9 cellular contexts compared by ENCODE assay signal in genomic region chr20:62702886-62703852, GRCh38. TPM values are rescaled to one million over a fixed set of nuclear protein-coding genes. Genes with fewer than 3 reads are reported as not detected.
DNase-seq lines count a peak whose midpoint lies in the region; ATAC-seq, FAIRE-seq and TF ChIP-seq lines count a peak whose summit lies in the region.
"Had no signal": no experiment of that assay in that cellular context is flagged by ENCODE, and none has a peak within 500 bp of the region (broad histone marks: within the 10 kb centered on the region; RNA-seq: fewer than 3 reads in every experiment).

No MANE protein-coding gene starts in this region.

- peaks cover 24% of the 10 kb centered on the region; the same call in 1 of the 2 replicates for H3K79me2 ChIP-seq in HCT116 (ENCODE audit: insufficient read depth, low read length)

- RAD21 ChIA-PET in HCT116 (lab: Charles Lee; ENCODE audit: low non-redundant PET in 1 of 2, low total read pairs in 2 of 2, uncharacterized antibody in 2 of 2, unreplicated experiment in 2 of 2) = no interaction called here

- H3K4me1 Mint-ChIP-seq in endodermal cell = no peaks in the 10 kb centered on the region

- H3K36me3 Mint-ChIP-seq in endodermal cell (ENCODE audit: low read depth) = no peaks in the 10 kb centered on the region

- H3K9me3 ChIP-seq in HCT116 (ENCODE audit: control insufficient read depth in 1 of 2, insufficient read depth in 1 of 2, low read depth in 1 of 2, low read length in 2 of 2) (no peaks in the 10 kb centered on the region), endodermal cell (ENCODE audit: control insufficient read depth, low read length) (no peaks in the 10 kb centered on the region)

- no peak overlapping the region for H2AFZ ChIP-seq in HCT116 (ENCODE audit: low read depth, low read length, poor library complexity, severe bottlenecking)

- H4K20me1 ChIP-seq in HCT116 (ENCODE audit: insufficient read depth) = no peaks in the 10 kb centered on the region

- H3K4me3 Mint-ChIP-seq in endodermal cell = no peak overlapping the region
- H3K4me3 Mint-ChIP-seq: central memory CD8-positive, alpha-beta T cell had no signal

- intact Hi-C loops in HCT116 (cut with micrococcal nuclease) = loop anchor here (1.0 kb wide), 1 partner anchor 88 kb away; no protein-coding TSS in a partner anchor

- no peak for TF ChIP-seq RAD21 in HCT116 (IDR thresholded peaks at IDR 0.05; ENCODE audit: low read depth)

- DNase-seq in AG08395 (ENCODE audit: low spot score) (peak; percentile 95), HCT116 (ENCODE audit: low read depth, low spot score) (peak; percentile 76), SW 1271 (lab: John Stamatoyannopoulos, UW) (peak; percentile 83 to 93), fibroblast of the aortic adventitia (ENCODE audit: low read depth) (peak; percentile 91), urothelium cell line (ENCODE audit: low spot score) (peak; percentile 94), NCI-H526 (lab: John Stamatoyannopoulos, UW) (no peak), endodermal cell (no peak)

- peak; percentile 48 for ATAC-seq in HCT116
- no peak for ATAC-seq in GM21390 (IDR thresholded peaks at IDR 0.05; ENCODE audit: unreplicated experiment)

- H3K9ac ChIP-seq in HCT116 (ENCODE audit: low read length) (peak overlapping the region; percentile 91), endodermal cell (ENCODE audit: extremely low read depth, low read length, poor library complexity, severe bottlenecking) (no peak overlapping the region)

- no peaks in the 10 kb centered on the region for H3K36me3 ChIP-seq in HCT116 (ENCODE audit: control insufficient read depth in 1 of 2, insufficient read depth in 2 of 2, low read length in 2 of 2)
- no peaks in the 10 kb centered on the region for H3K36me3 ChIP-seq in endodermal cell (ENCODE audit: control insufficient read depth, insufficient read depth, low read length)

- no peaks in the 10 kb centered on the region for H3K9me2 ChIP-seq in HCT116 (ENCODE audit: insufficient read depth)

- H3K27ac Mint-ChIP-seq in endodermal cell = no peak overlapping the region

- WGBS in endodermal cell (ENCODE audit: insufficient coverage in 1 of 2, insufficient read length in 1 of 2), 2 experiments = 89 to 91% methylated on average over 15 to 25 of the region's 25 CpGs

- peak overlapping the region; percentile 28 to 36 for H3K4me3 ChIP-seq in HCT116 (replicated peaks in 1 of 2; ENCODE audit: low read depth in 1 of 2, low read length in 2 of 2)
- no peak overlapping the region for H3K4me3 ChIP-seq in fibroblast of the aortic adventitia (ENCODE audit: low read depth, low read length)
- no peak overlapping the region for H3K4me3 ChIP-seq in endodermal cell (ENCODE audit: low read length)

- BruUV-seq in HCT116 (replicated peaks; lab: Mats Ljungman, UMichigan) = no TSS peak

- H3K27ac ChIP-seq in HCT116 (ENCODE audit: low read depth, low read length) (peak overlapping the region; percentile 91), endodermal cell (ENCODE audit: low read depth, low read length) (no peak overlapping the region)

- no peaks in the 10 kb centered on the region for H3K27me3 ChIP-seq in HCT116 (ENCODE audit: insufficient read depth, low read length)
- H3K27me3 ChIP-seq in endodermal cell (ENCODE audit: control insufficient read depth, insufficient read depth, low read length, poor library complexity, severe bottlenecking) = peaks cover 14% of the 10 kb centered on the region

- H3K4me1 ChIP-seq in HCT116 (ENCODE audit: control insufficient read depth in 1 of 2, insufficient read depth in 2 of 2, low read length in 2 of 2) (peaks cover 52 to 69% of the 10 kb centered on the region in 2 experiments), endodermal cell (ENCODE audit: control insufficient read depth, insufficient read depth, low read length) (peaks cover 2% of the 10 kb centered on the region)

- peak overlapping the region; percentile 75 for H3K4me2 ChIP-seq in HCT116 (ENCODE audit: low read length)

- CTCF ChIA-PET in HCT116 (lab: Charles Lee) = interaction anchor here (0.9 to 1.1 kb wide), 3 partner anchors 11 to 91 kb away, joined by 3 read pairs; no protein-coding TSS in a partner anchor

- no peaks in the 10 kb centered on the region for H3K9me3 Mint-ChIP-seq in endodermal cell
- H3K9me3 Mint-ChIP-seq: central memory CD8-positive, alpha-beta T cell had no signal

- H3K27me3 Mint-ChIP-seq in endodermal cell (ENCODE audit: insufficient read depth) = peaks cover 18% of the 10 kb centered on the region

- no peak for TF ChIP-seq POLR2A in HCT116 (IDR thresholded peaks at IDR 0.05; ENCODE audit: borderline replicate concordance, extremely low read depth, insufficient read depth, insufficient read length)

- POLR2A ChIA-PET in HCT116 (lab: Charles Lee) = interaction anchor here (1.0 to 2.3 kb wide), 4 partner anchors 9 to 37 kb away, joined by 3 to 10 read pairs (median 6); no protein-coding TSS in a partner anchor

- TF ChIP-seq CTCF in HCT116 (IDR thresholded peaks at IDR 0.05 in 2 of 3, conservative IDR thresholded peaks at IDR 0.05 in 1 of 3; ENCODE audit: borderline replicate concordance in 1 of 3, insufficient read depth in 1 of 3, low read depth in 2 of 3, low read length in 2 of 3) = peak in 2 of 3 experiments; percentile 36 to 38; a peak in 3 of 6 replicates
- peak; percentile 62 for TF ChIP-seq CTCF in fibroblast of the aortic adventitia (IDR thresholded peaks at IDR 0.05; ENCODE audit: insufficient read depth, low read length)
- no peak for TF ChIP-seq CTCF in endodermal cell (conservative IDR thresholded peaks at IDR 0.05)

- peak; percentile 73 for FAIRE-seq in urothelium cell line (lab: Jason Lieb, UNC)

TF ChIP-seq in HCT116, 20 proteins besides CTCF, POLR2A, EP300 and RAD21:
- TF ChIP-seq EGR1 (IDR thresholded peaks at IDR 0.05; ENCODE audit: low read depth) = no peak
- TF ChIP-seq ZNF274 (IDR thresholded peaks at IDR 0.05; ENCODE audit: low read depth, low read length) = no peak
- peak; percentile 43 for TF ChIP-seq YY1 (IDR thresholded peaks at IDR 0.05; ENCODE audit: extremely low read depth, insufficient replicate concordance, low read depth, low read length)
- no peak for TF ChIP-seq ZBTB33 (IDR thresholded peaks at IDR 0.05; ENCODE audit: extremely low read depth, insufficient replicate concordance, low read length)
- peak; percentile 38; the same call in 1 of the 2 replicates for TF ChIP-seq POLR2AphosphoS5 (IDR thresholded peaks at IDR 0.05; ENCODE audit: low read depth, low read length)
TF ChIP-seq in HCT116: peak in this region for 2.

RNA-seq across cellular contexts. Expression of gene NTSR1, which starts 5.5 kb away (rescaled TPM):
- total RNA-seq in HCT116 (2021; ENCODE audit: unreplicated experiment) = 187 TPM
- 139 and 172 TPM in 2 replicates for polyA plus RNA-seq in HCT116 (2012)
- 8.0 TPM in 1 of 2 replicates, not detected in the other for total RNA-seq in fibroblast of the aortic adventitia (ENCODE audit: low replicate concordance)
- total RNA-seq in endodermal cell = under 1 TPM; 0.11 to 0.62 TPM
- polyA plus RNA-seq in endodermal cell (2013, experiment 1 of 2) = 2.0 TPM
- polyA plus RNA-seq in endodermal cell (2013, experiment 2 of 2) = 1.4 TPM

Comparison
In these comparisons a context has a peak if more than half of its experiments do, and no peak if none do; other contexts are left out.
1. DNase-seq: peak in AG08395 (single experiment), HCT116 (single experiment), SW 1271 (2 of 2), fibroblast of the aortic adventitia (single experiment) and urothelium cell line (single experiment); none in NCI-H526 (0 of 2) and endodermal cell (single experiment).
2. H3K4me3 ChIP-seq: peak in HCT116 (2 of 2); none in fibroblast of the aortic adventitia (single experiment) and endodermal cell (single experiment).
3. RNA of gene NTSR1, which starts 5.5 kb away (total RNA-seq): 187 TPM in HCT116 (single experiment); 8.0 TPM in fibroblast of the aortic adventitia and 0.11 to 0.62 TPM in endodermal cell; every median in the first group is over 10 times any median in the second.